9 cellular contexts compared by ENCODE assay signal in genomic region chr3:46930945-46931403, GRCh38. TPM values are rescaled to one million over a fixed set of nuclear protein-coding genes. Genes with fewer than 3 reads are reported as not detected.
DNase-seq lines count a peak whose midpoint lies in the region; ATAC-seq and TF ChIP-seq lines count a peak whose summit lies in the region.
"Had no signal": no experiment of that assay in that cellular context is flagged by ENCODE, and none has a peak within 500 bp of the region (broad histone marks: within the 10 kb centered on the region; RNA-seq: fewer than 3 reads in every experiment).

No MANE protein-coding gene starts in this region.

- H3K4me3 Mint-ChIP-seq in activated CD4-positive, alpha-beta T cell treated with anti-CD3 and anti-CD28 coated beads, Interleukin-2, amount 10 ng/mL, durations not matched to agents 7 days and 5 days: no peak overlapping the region

- H3K36me3 Mint-ChIP-seq in activated CD4-positive, alpha-beta T cell treated with anti-CD3 and anti-CD28 coated beads, Interleukin-2, amount 10 ng/mL, durations not matched to agents 7 days and 5 days (ENCODE audit: low read depth): peaks cover 43% of the 10 kb centered on the region

- H3K27ac ChIP-seq in thoracic aorta (peak overlapping the region; percentile 81 to 85), foreskin keratinocyte (no peak overlapping the region)

- peaks cover 80 to 96% of the 10 kb centered on the region in 2 donors for H3K4me1 ChIP-seq in thoracic aorta (ENCODE audit: control insufficient read depth in 1 of 2, low read depth in 2 of 2)
- H3K4me1 ChIP-seq in foreskin keratinocyte: peaks cover 40% of the 10 kb centered on the region

- no peaks in the 10 kb centered on the region for H3K9me3 ChIP-seq in thoracic aorta

- H3K27me3 ChIP-seq in thoracic aorta (replicated peaks; ENCODE audit: insufficient read depth) (no peaks in the 10 kb centered on the region), foreskin keratinocyte (no peaks in the 10 kb centered on the region)

- peak overlapping the region; percentile 76 for H3K27ac Mint-ChIP-seq in activated CD4-positive, alpha-beta T cell treated with anti-CD3 and anti-CD28 coated beads, Interleukin-2, amount 10 ng/mL, durations not matched to agents 7 days and 5 days

- ATAC-seq in thoracic aorta (ENCODE audit: insufficient number of reproducible peaks, low FRiP score, low read depth) (no peak), foreskin keratinocyte (no peak), HG03135 (IDR thresholded peaks at IDR 0.05; ENCODE audit: unreplicated experiment) (no peak)

- POLR2A ChIA-PET in activated CD4-positive, alpha-beta T cell treated with anti-CD3 and anti-CD28 coated beads, Interleukin-2, amount 10 ng/mL, durations not matched to agents 7 days and 5 days (lab: Charles Lee): no interaction called here

- no peak for DNase-seq in activated CD4-positive, alpha-beta T cell treated with anti-CD3 and anti-CD28 coated beads, Interleukin-2, amount 10 ng/mL, durations not matched to agents 7 days and 5 days
- no peak for DNase-seq in activated CD4-positive, alpha-beta T cell treated with anti-CD3 and anti-CD28 coated beads for 48 hours
- DNase-seq in astrocyte of the hippocampus (ENCODE audit: low read depth, low spot score): peak; percentile 62
- peak; percentile 8 for DNase-seq in mesenteric fat pad (ENCODE audit: low spot score)
- no peak for DNase-seq in thoracic aorta (ENCODE audit: low spot score)
- no peak for DNase-seq in foreskin keratinocyte
- no peak for DNase-seq in GM20000 (ENCODE audit: low spot score)
- DNase-seq: NCI-H1930 had no signal

- TF ChIP-seq CTCF in thoracic aorta (IDR thresholded peaks at IDR 0.05) (no peak), foreskin keratinocyte (conservative IDR thresholded peaks at IDR 0.05) (no peak), GM20000 (IDR thresholded peaks at IDR 0.05; ENCODE audit: extremely low read depth, missing control alignments) (no peak)

- peaks cover 12% of the 10 kb centered on the region for H3K9me3 Mint-ChIP-seq in activated CD4-positive, alpha-beta T cell treated with anti-CD3 and anti-CD28 coated beads, Interleukin-2, amount 10 ng/mL, durations not matched to agents 7 days and 5 days

- peaks cover 73% of the 10 kb centered on the region for H3K4me1 Mint-ChIP-seq in activated CD4-positive, alpha-beta T cell treated with anti-CD3 and anti-CD28 coated beads, Interleukin-2, amount 10 ng/mL, durations not matched to agents 7 days and 5 days

- CTCF ChIA-PET in activated CD4-positive, alpha-beta T cell treated with anti-CD3 and anti-CD28 coated beads, Interleukin-2, amount 10 ng/mL, durations not matched to agents 7 days and 5 days (lab: Charles Lee): interaction anchor here (0.5 to 2.3 kb wide), 5 partner anchors 17 to 176 kb away, joined by 3 to 8 read pairs (median 4); no protein-coding TSS in a partner anchor

- H3K4me3 ChIP-seq in thoracic aorta: peak overlapping the region; percentile 11

- H3K27me3 Mint-ChIP-seq in activated CD4-positive, alpha-beta T cell treated with anti-CD3 and anti-CD28 coated beads, Interleukin-2, amount 10 ng/mL, durations not matched to agents 7 days and 5 days: no peaks in the 10 kb centered on the region

- H3K36me3 ChIP-seq in thoracic aorta: no peaks in the 10 kb centered on the region

RNA-seq across cellular contexts. Expression of gene CCDC12, which starts 45.6 kb away (rescaled TPM):
- 10 to 100 TPM; 48.7 to 56.1 TPM for total RNA-seq in activated CD4-positive, alpha-beta T cell treated with anti-CD3 and anti-CD28 coated beads, Interleukin-2, amount 10 ng/mL, durations not matched to agents 7 days and 5 days
- total RNA-seq in mesenteric fat pad: 33.1 TPM
- 10 to 100 TPM; 29.8 to 58.8 TPM for total RNA-seq in thoracic aorta
- 35.6 and 42.5 TPM in 2 replicates for total RNA-seq in foreskin keratinocyte
- polyA plus RNA-seq in foreskin keratinocyte: 65.0 and 67.0 TPM in 2 replicates

RNA-seq across cellular contexts. Expression of gene NBEAL2, which starts 48.5 kb away (rescaled TPM):
- 100 to 1,000 TPM; 194 to 212 TPM for total RNA-seq in activated CD4-positive, alpha-beta T cell treated with anti-CD3 and anti-CD28 coated beads, Interleukin-2, amount 10 ng/mL, durations not matched to agents 7 days and 5 days
- total RNA-seq in mesenteric fat pad (42.9 TPM), thoracic aorta (10 to 100 TPM; 39.7 to 48.7 TPM), foreskin keratinocyte (45.0 and 46.9 TPM in 2 replicates)
- 34.1 and 36.8 TPM in 2 replicates for polyA plus RNA-seq in foreskin keratinocyte

RNA-seq across cellular contexts. Expression of gene PTH1R, which starts 53.5 kb away (rescaled TPM):
- total RNA-seq in activated CD4-positive, alpha-beta T cell treated with anti-CD3 and anti-CD28 coated beads, Interleukin-2, amount 10 ng/mL, durations not matched to agents 7 days and 5 days: not detected
- total RNA-seq in mesenteric fat pad (16.3 TPM), thoracic aorta (1 to 10 TPM; 5.6 to 8.9 TPM), foreskin keratinocyte (not detected in 2 replicates)
- not detected in 2 replicates for polyA plus RNA-seq in foreskin keratinocyte

Comparison
In these comparisons a context has a peak if more than half of its experiments do, and no peak if none do; other contexts are left out.
1. DNase-seq: peak in astrocyte of the hippocampus (single experiment) and mesenteric fat pad (single experiment); none in activated CD4-positive, alpha-beta T cell treated with anti-CD3 and anti-CD28 coated beads, Interleukin-2, amount 10 ng/mL, durations not matched to agents 7 days and 5 days (single experiment), activated CD4-positive, alpha-beta T cell treated with anti-CD3 and anti-CD28 coated beads for 48 hours (single experiment), thoracic aorta (single experiment), foreskin keratinocyte (0 of 2) and GM20000 (single experiment).